Comparison of ENCODE assay signal across 8 cellular contexts in the genomic region with DNA sequence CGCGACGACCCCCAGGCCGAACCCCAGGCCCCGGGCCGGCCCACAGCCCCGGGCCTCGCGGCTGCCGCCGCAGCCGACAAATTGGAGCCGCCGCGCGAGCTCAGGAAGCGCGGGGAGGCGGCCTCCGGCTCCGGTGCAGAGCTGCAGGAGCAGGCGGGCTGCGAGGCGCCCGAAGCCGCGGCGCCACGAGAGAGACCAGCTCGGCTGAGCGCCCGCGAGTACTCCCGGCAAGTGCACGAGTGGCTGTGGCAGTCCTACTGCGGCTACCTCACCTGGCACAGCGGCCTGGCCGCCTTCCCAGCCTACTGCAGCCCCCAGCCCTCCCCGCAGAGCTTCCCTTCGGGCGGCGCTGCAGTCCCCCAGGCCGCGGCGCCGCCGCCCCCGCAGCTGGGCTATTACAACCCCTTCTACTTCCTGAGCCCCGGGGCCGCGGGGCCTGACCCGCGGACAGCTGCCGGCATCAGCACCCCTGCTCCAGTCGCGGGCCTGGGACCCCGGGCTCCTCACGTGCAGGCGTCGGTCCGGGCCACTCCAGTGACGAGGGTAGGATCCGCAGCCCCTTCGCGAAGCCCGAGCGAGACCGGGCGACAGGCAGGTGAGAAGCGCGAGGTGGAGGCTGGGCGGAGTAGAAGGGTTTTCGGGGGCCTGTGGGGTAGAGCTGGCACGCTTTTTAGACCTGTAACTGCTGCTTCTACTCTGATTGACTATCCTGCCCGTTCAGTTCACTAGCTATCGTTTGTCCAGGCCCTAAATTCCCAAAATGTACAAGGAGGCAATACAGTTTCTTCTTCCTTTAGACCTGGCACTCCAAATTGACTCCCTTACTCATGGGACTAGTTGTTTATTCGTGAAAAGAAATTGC. TPM values are rescaled to one million over a fixed set of nuclear protein-coding genes. Genes with fewer than 3 reads are reported as not detected.
A peak's percentile ranks its signal among the peaks of the same experiment; 100 is the strongest.
DNase-seq lines count a peak whose midpoint lies in the region; ATAC-seq and TF ChIP-seq lines count a peak whose summit lies in the region.

No MANE protein-coding gene starts in this region.

- peak overlapping the region; percentile 94 for H3K4me3 ChIP-seq in CD4-positive, CD25-positive, alpha-beta regulatory T cell (ENCODE audit: low read depth, low read length)
- peak overlapping the region; percentile 51 to 99 (median 84) for H3K4me3 ChIP-seq in heart right ventricle

- H3K27ac Mint-ChIP-seq in CD4-positive, CD25-positive, alpha-beta regulatory T cell, result peak overlapping the region; percentile 86 to 90 (median 87)
- peak overlapping the region; percentile 95 for H3K27ac Mint-ChIP-seq in activated naive CD8-positive, alpha-beta T cell treated with anti-CD3 and anti-CD28 coated beads, Interleukin-2, amount 10 ng/mL, durations not matched to agents 7 days and 5 days

- peaks cover 34 to 51% (median 41%) of the 10 kb centered on the region in 4 donors for H3K4me1 Mint-ChIP-seq in CD4-positive, CD25-positive, alpha-beta regulatory T cell
- H3K4me1 Mint-ChIP-seq in activated naive CD8-positive, alpha-beta T cell treated with anti-CD3 and anti-CD28 coated beads, Interleukin-2, amount 10 ng/mL, durations not matched to agents 7 days and 5 days, result peaks cover 24% of the 10 kb centered on the region

- no peaks in the 10 kb centered on the region for H3K9me3 Mint-ChIP-seq in CD4-positive, CD25-positive, alpha-beta regulatory T cell
- H3K9me3 Mint-ChIP-seq in activated naive CD8-positive, alpha-beta T cell treated with anti-CD3 and anti-CD28 coated beads, Interleukin-2, amount 10 ng/mL, durations not matched to agents 7 days and 5 days, result no peaks in the 10 kb centered on the region

- intact Hi-C loops in heart right ventricle (cut with DNase I) (loop anchor here in 4 of 10 donors (2.0 to 10.0 kb wide), 6 partner anchors 102 to 384 kb away; partner anchors contain the start of genes NUP153 (in 3 of the 4) and KIF13A (in 1 of the 4)), posterior cingulate gyrus (cut with DNase I) (loop anchor here (2.0 to 5.0 kb wide), 2 partner anchors 106 to 202 kb away; partner anchors contain the start of gene NUP153)

- TF ChIP-seq CTCF in heart right ventricle (IDR thresholded peaks at IDR 0.05), result no peak

- H3K36me3 ChIP-seq in CD4-positive, CD25-positive, alpha-beta regulatory T cell (ENCODE audit: control insufficient read depth, insufficient read depth, low read length), result peaks cover 16% of the 10 kb centered on the region
- peaks cover 0 to 36% (median 7%) of the 10 kb centered on the region in 9 donors for H3K36me3 ChIP-seq in heart right ventricle

- no peaks in the 10 kb centered on the region for H3K9me3 ChIP-seq in CD4-positive, CD25-positive, alpha-beta regulatory T cell (ENCODE audit: control insufficient read depth in 2 of 2, low read length in 2 of 2)
- H3K9me3 ChIP-seq in heart right ventricle, result no peaks in the 10 kb centered on the region

- ATAC-seq in CD4-positive, CD25-positive, alpha-beta regulatory T cell (ENCODE audit: low read depth in 2 of 2), result peak; percentile 39 to 44
- ATAC-seq in GM19372 (IDR thresholded peaks at IDR 0.05; ENCODE audit: low read depth, unreplicated experiment) (peak; percentile 55), HG03439 (IDR thresholded peaks at IDR 0.05; ENCODE audit: unreplicated experiment) (peak; percentile 58), heart right ventricle (peak; percentile 53 to 78 (median 65))
- peak; percentile 63 for ATAC-seq in activated naive CD8-positive, alpha-beta T cell treated with anti-CD3 and anti-CD28 coated beads, Interleukin-2, amount 10 ng/mL, durations not matched to agents 7 days and 5 days (ENCODE audit: low read depth)

- peaks cover 10% of the 10 kb centered on the region for H3K36me3 Mint-ChIP-seq in CD4-positive, CD25-positive, alpha-beta regulatory T cell
- H3K36me3 Mint-ChIP-seq in activated naive CD8-positive, alpha-beta T cell treated with anti-CD3 and anti-CD28 coated beads, Interleukin-2, amount 10 ng/mL, durations not matched to agents 7 days and 5 days, result peaks cover 20% of the 10 kb centered on the region

- peaks cover 4% of the 10 kb centered on the region for H3K27me3 Mint-ChIP-seq in CD4-positive, CD25-positive, alpha-beta regulatory T cell
- H3K27me3 Mint-ChIP-seq in activated naive CD8-positive, alpha-beta T cell treated with anti-CD3 and anti-CD28 coated beads, Interleukin-2, amount 10 ng/mL, durations not matched to agents 7 days and 5 days, result no peaks in the 10 kb centered on the region

- H3K27me3 ChIP-seq in CD4-positive, CD25-positive, alpha-beta regulatory T cell (ENCODE audit: control insufficient read depth, insufficient read depth, low read length), result no peaks in the 10 kb centered on the region
- no peaks in the 10 kb centered on the region for H3K27me3 ChIP-seq in heart right ventricle

- POLR2A ChIA-PET in activated naive CD8-positive, alpha-beta T cell treated with anti-CD3 and anti-CD28 coated beads, Interleukin-2, amount 10 ng/mL, durations not matched to agents 7 days and 5 days (lab: Charles Lee), result interaction anchor here (0.6 to 3.5 kb wide), 14 partner anchors 11 to 900 kb away, joined by 3 to 39 read pairs (median 4); partner anchors contain the start of genes DEK, NUP153 and TPMT

- peaks cover 30% of the 10 kb centered on the region for H3K4me1 ChIP-seq in CD4-positive, CD25-positive, alpha-beta regulatory T cell (ENCODE audit: control insufficient read depth, insufficient read depth, low read length, poor library complexity, severe bottlenecking)
- peaks cover 4 to 34% (median 11%) of the 10 kb centered on the region in 9 donors for H3K4me1 ChIP-seq in heart right ventricle

- peak; percentile 36 to 71 (median 38) for DNase-seq in CD4-positive, CD25-positive, alpha-beta regulatory T cell
- DNase-seq in SK-N-DZ (ENCODE audit: low spot score), result peak; percentile 63
- peak; percentile 72 for DNase-seq in activated naive CD8-positive, alpha-beta T cell treated with anti-CD3 and anti-CD28 coated beads, Interleukin-2, amount 10 ng/mL, durations not matched to agents 7 days and 5 days
- DNase-seq in heart right ventricle, result peak; percentile 44 to 61
- peak in 7 of 10 donors; percentile 28 to 90 (median 48) for DNase-seq in posterior cingulate gyrus
- DNase-seq in T1000 (lab: John Stamatoyannopoulos, UW), result no peak

- WGBS in heart right ventricle, 2 donors, result 0 to 1% methylated on average over 73 to 77 of the region's 77 CpGs

- H3K4me3 Mint-ChIP-seq in CD4-positive, CD25-positive, alpha-beta regulatory T cell, result peak overlapping the region; percentile 87 to 98 (median 93)
- H3K4me3 Mint-ChIP-seq in activated naive CD8-positive, alpha-beta T cell treated with anti-CD3 and anti-CD28 coated beads, Interleukin-2, amount 10 ng/mL, durations not matched to agents 7 days and 5 days, result peak overlapping the region; percentile 96

- peak overlapping the region; percentile 86 for H3K27ac ChIP-seq in CD4-positive, CD25-positive, alpha-beta regulatory T cell (ENCODE audit: insufficient read depth, low read length, poor library complexity, severe bottlenecking)
- H3K27ac ChIP-seq in heart right ventricle, result peak overlapping the region; percentile 78 to 98 (median 94)

RNA-seq across cellular contexts. Expression of gene FAM8A1, which starts 0.7 kb away (rescaled TPM):
- 17.0 TPM for total RNA-seq in CD4-positive, CD25-positive, alpha-beta regulatory T cell
- 1 to 10 TPM; 3.0 to 5.6 (median 3.8) TPM for polyA plus RNA-seq in CD4-positive, CD25-positive, alpha-beta regulatory T cell
- polyA plus RNA-seq in SK-N-DZ (2014; cell fraction: cytosol; rRNA removed), result 19.8 and 22.0 TPM in 2 replicates
- polyA plus RNA-seq in SK-N-DZ (2014; cell fraction: nucleus; rRNA removed), result 19.3 and 22.9 TPM in 2 replicates
- total RNA-seq in activated naive CD8-positive, alpha-beta T cell treated with anti-CD3 and anti-CD28 coated beads, Interleukin-2, amount 10 ng/mL, durations not matched to agents 7 days and 5 days, result 10 to 100 TPM; 14.2 to 14.9 TPM
- 10 to 100 TPM; 14.5 to 23.2 (median 16.5) TPM for total RNA-seq in heart right ventricle
- 10 to 100 TPM in 1 of 2 donors, 1 to 10 TPM in 1; 10.0 to 10.5 TPM for polyA plus RNA-seq in heart right ventricle
